Comparison of ENCODE assay signal across 24 cellular contexts in the genomic region with DNA sequence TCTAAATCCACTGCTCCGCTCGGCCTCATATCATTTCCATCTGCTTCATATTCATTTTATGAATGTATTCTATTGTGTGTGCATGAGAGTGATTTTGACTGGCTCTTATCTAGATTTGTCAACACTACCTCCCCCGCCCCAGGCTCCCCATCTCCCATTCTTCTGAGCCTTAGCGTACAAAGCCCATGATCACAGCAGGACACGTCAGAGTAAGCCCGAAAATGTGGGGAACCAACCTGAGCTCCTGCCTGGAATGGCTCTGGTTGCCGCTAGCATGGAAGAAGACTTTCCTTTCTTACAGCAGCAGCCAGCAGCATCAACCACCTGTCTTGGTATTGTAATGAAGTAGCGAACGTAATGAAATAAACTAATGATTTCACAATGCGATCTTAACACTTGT.
DNase-seq lines count a peak whose midpoint lies in the region; ATAC-seq and TF ChIP-seq lines count a peak whose summit lies in the region.
"Had no signal": no experiment of that assay in that cellular context is flagged by ENCODE, and none has a peak within 500 bp of the region (broad histone marks: within the 10 kb centered on the region; RNA-seq: fewer than 3 reads in every experiment).

No MANE protein-coding gene starts in this region.

- no peaks in the 10 kb centered on the region for H3K27me3 ChIP-seq in endodermal cell (ENCODE audit: control insufficient read depth, insufficient read depth, low read length, poor library complexity, severe bottlenecking)
- H3K27me3 ChIP-seq in mesendoderm (ENCODE audit: insufficient read depth, low read length, poor library complexity), result no peaks in the 10 kb centered on the region
- H3K27me3 ChIP-seq: Peyer's patch had no signal

- H3K9me3 ChIP-seq in endodermal cell (ENCODE audit: control insufficient read depth, low read length) (no peaks in the 10 kb centered on the region), mucosa of descending colon (peaks cover 64% of the 10 kb centered on the region)
- H3K9me3 ChIP-seq: Caco-2 had no signal

- H4K5ac ChIP-seq in mesendoderm (ENCODE audit: low read length), result no peak overlapping the region

- peak overlapping the region; percentile 79 for H3K56ac ChIP-seq in mesendoderm (ENCODE audit: low read length)

- ATAC-seq in mucosa of descending colon, result no peak
- ATAC-seq: CD8-positive, alpha-beta T cell; GM12878; HepG2 had no signal

- peaks cover 63% of the 10 kb centered on the region for H3K79me2 ChIP-seq in mesendoderm (ENCODE audit: control insufficient read depth, insufficient read depth, low read length)

- H3K27me3 Mint-ChIP-seq in endodermal cell (ENCODE audit: insufficient read depth), result no peaks in the 10 kb centered on the region
- H3K27me3 Mint-ChIP-seq: B cell had no signal

- H3K36me3 ChIP-seq in endodermal cell (ENCODE audit: control insufficient read depth, insufficient read depth, low read length), result peaks cover 5% of the 10 kb centered on the region
- no peaks in the 10 kb centered on the region for H3K36me3 ChIP-seq in mesendoderm (ENCODE audit: control insufficient read depth, insufficient read depth, low read length)
- H3K36me3 ChIP-seq in mucosa of descending colon (ENCODE audit: low read depth), result no peaks in the 10 kb centered on the region
- H3K36me3 ChIP-seq: Peyer's patch had no signal

- no peak overlapping the region for H2AK5ac ChIP-seq in mesendoderm (ENCODE audit: low read length)

- peak; percentile 76 for DNase-seq in NCI-H146 (lab: John Stamatoyannopoulos, UW)
- DNase-seq in endodermal cell, result peak; percentile 71
- DNase-seq in mesendoderm, result peak; percentile 78
- DNase-seq in mucosa of descending colon, result no peak
- no peak for DNase-seq in ureter (ENCODE audit: low spot score)
- DNase-seq in activated CD4-positive, alpha-beta T cell treated with anti-CD3 and anti-CD28 coated beads for 48 hours, result no peak
- DNase-seq in foreskin melanocyte, result no peak
- DNase-seq: Caco-2; CD8-positive, alpha-beta T cell; EL; GDM1; NCI-H1092; NCI-H1417 treated with DMSO at 0.1 percent for 48 hours; NCI-H1930; NCI-H2107; NCI-H446; NCI-H524 treated with DMSO at 0.1 percent for 48 hours; OCI-M1; Peyer's patch; SHP77 treated with DMSO at 0.1 percent for 48 hours had no signal

- 80 to 86% methylated on average over 7 to 8 of the region's 10 CpGs for whole genome bisulfite sequencing in endodermal cell (ENCODE audit: insufficient coverage in 1 of 2, insufficient read length in 1 of 2), 2 experiments
- no CpG with 5 or more reads among the region's 10 CpGs for WGBS in mesendoderm (ENCODE audit: extremely low coverage, insufficient coverage, low lambda C conversion rate)

- H3K9me3 Mint-ChIP-seq in endodermal cell, result peaks cover 2% of the 10 kb centered on the region

- no peak overlapping the region for H3K18ac ChIP-seq in mesendoderm (ENCODE audit: low read length)

- H3K4me3 ChIP-seq in endodermal cell (ENCODE audit: low read length) (no peak overlapping the region), mesendoderm (ENCODE audit: low read length) (no peak overlapping the region), mucosa of descending colon (no peak overlapping the region)
- H3K4me3 ChIP-seq: GM12878, Peyer's patch had no signal

- peaks cover 47% of the 10 kb centered on the region for H3K4me1 Mint-ChIP-seq in endodermal cell
- H3K4me1 Mint-ChIP-seq: B cell had no signal

- no peak overlapping the region for H2BK120ac ChIP-seq in mesendoderm (ENCODE audit: low read depth, low read length)

- H3K4me2 ChIP-seq in mesendoderm (ENCODE audit: low read length), result no peak overlapping the region

- peak overlapping the region; percentile 81 for H2BK5ac ChIP-seq in mesendoderm (ENCODE audit: low read length)

- no peak overlapping the region for H3K4ac ChIP-seq in mesendoderm (ENCODE audit: low read depth, low read length)

- H3K27ac ChIP-seq in endodermal cell (ENCODE audit: low read depth, low read length) (no peak overlapping the region), mesendoderm (ENCODE audit: low read depth, low read length) (no peak overlapping the region)
- H3K27ac ChIP-seq: C4-2B, Peyer's patch had no signal

- no peak overlapping the region for H2BK15ac ChIP-seq in mesendoderm (replicated peaks; ENCODE audit: low read depth)

- no peak overlapping the region for H3K4me3 Mint-ChIP-seq in endodermal cell
- H3K4me3 Mint-ChIP-seq: B cell; CD8-positive, alpha-beta T cell had no signal

- H3K4me1 ChIP-seq in endodermal cell (ENCODE audit: control insufficient read depth, insufficient read depth, low read length) (peaks cover 5% of the 10 kb centered on the region), mesendoderm (ENCODE audit: control insufficient read depth, low read depth, low read length) (peaks cover 40% of the 10 kb centered on the region), mucosa of descending colon (ENCODE audit: low read depth) (no peaks in the 10 kb centered on the region)
- H3K4me1 ChIP-seq: Caco-2, Peyer's patch had no signal

- no peak overlapping the region for H4K8ac ChIP-seq in mesendoderm (ENCODE audit: low read depth, low read length)

- intact Hi-C loops in mucosa of descending colon (cut with DNase I, micrococcal nuclease), result no loop called here

- peaks cover 34% of the 10 kb centered on the region for H3K79me1 ChIP-seq in mesendoderm (ENCODE audit: low read length)

- H3K36me3 Mint-ChIP-seq in endodermal cell (ENCODE audit: low read depth), result peaks cover 3% of the 10 kb centered on the region
- H3K36me3 Mint-ChIP-seq: CD8-positive, alpha-beta T cell had no signal

- TF ChIP-seq CTCF in endodermal cell (conservative IDR thresholded peaks at IDR 0.05) (no peak), mucosa of descending colon (IDR thresholded peaks at IDR 0.05) (no peak)

- no peak overlapping the region for H3K23ac ChIP-seq in mesendoderm (ENCODE audit: low read length)

- peak overlapping the region; percentile 45 for H3K27ac Mint-ChIP-seq in endodermal cell
- H3K27ac Mint-ChIP-seq: B cell; CD8-positive, alpha-beta T cell had no signal

- H3K9ac ChIP-seq in endodermal cell (ENCODE audit: extremely low read depth, low read length, poor library complexity, severe bottlenecking) (no peak overlapping the region), mesendoderm (ENCODE audit: low read length) (peak overlapping the region; percentile 53)

Comparison
In these comparisons a context has a peak if more than half of its experiments do, and no peak if none do; other contexts are left out.
1. DNase-seq: peak in NCI-H146 (single experiment), endodermal cell (single experiment) and mesendoderm (single experiment); none in mucosa of descending colon (0 of 3), ureter (single experiment), activated CD4-positive, alpha-beta T cell treated with anti-CD3 and anti-CD28 coated beads for 48 hours (single experiment) and foreskin melanocyte (single experiment).